ENCODE assay signal across 8 cellular contexts in genomic region chr2:19346983-19347618, GRCh38. TPM values are rescaled to one million over a fixed set of nuclear protein-coding genes. Genes with fewer than 3 reads are reported as not detected.
DNase-seq lines count a peak whose midpoint lies in the region; ATAC-seq and TF ChIP-seq lines count a peak whose summit lies in the region.

No MANE protein-coding gene starts in this region.

- peak overlapping the region; percentile 92 for H3K9ac ChIP-seq in iPS-15b (ENCODE audit: low read depth, low read length)

- H3K4me1 ChIP-seq in iPS-15b (ENCODE audit: control insufficient read depth, insufficient read depth, low read length): peaks cover 5% of the 10 kb centered on the region

- H3K27ac ChIP-seq in VCaP: peak overlapping the region; percentile 79
- peak overlapping the region; percentile 91 for H3K27ac ChIP-seq in substantia nigra (ENCODE audit: low read depth, low read length, poor library complexity, severe bottlenecking)

- DNase-seq in SKM-1 treated with dmso at 0.1 percent for 144 hours (lab: John Stamatoyannopoulos, UW; ENCODE audit: unreplicated experiment): peak; percentile 16
- no peak for DNase-seq in SKM-1 (lab: John Stamatoyannopoulos, UW; ENCODE audit: unreplicated experiment)
- no peak for DNase-seq in substantia nigra (lab: John Stamatoyannopoulos, UW)
- DNase-seq in A172 (ENCODE audit: low spot score): no peak
- DNase-seq in DMS79 (lab: John Stamatoyannopoulos, UW): no peak

- no peak for TF ChIP-seq CTCF in VCaP (conservative IDR thresholded peaks at IDR 0.05)

- H3K9me3 ChIP-seq in iPS-15b (ENCODE audit: control insufficient read depth, insufficient read depth, low read length): no peaks in the 10 kb centered on the region

- ATAC-seq in HG02938 (IDR thresholded peaks at IDR 0.05; ENCODE audit: unreplicated experiment): peak; percentile 5

- H3K36me3 ChIP-seq in iPS-15b (ENCODE audit: control insufficient read depth, insufficient read depth, low read length): no peaks in the 10 kb centered on the region

- peaks cover 46% of the 10 kb centered on the region for H3K27me3 ChIP-seq in iPS-15b (ENCODE audit: control insufficient read depth, insufficient read depth, low read length)

- peak overlapping the region; percentile 95 for H3K4me3 ChIP-seq in iPS-15b (ENCODE audit: low read depth, low read length)

RNA-seq across cellular contexts. Expression of gene OSR1, which starts 11.3 kb away (rescaled TPM):
- total RNA-seq in A172 (2014; rRNA removed; shearing (Covaris generic)): 6.3 and 8.1 TPM in 2 replicates
